17 cellular contexts compared by ENCODE assay signal in the genomic region with DNA sequence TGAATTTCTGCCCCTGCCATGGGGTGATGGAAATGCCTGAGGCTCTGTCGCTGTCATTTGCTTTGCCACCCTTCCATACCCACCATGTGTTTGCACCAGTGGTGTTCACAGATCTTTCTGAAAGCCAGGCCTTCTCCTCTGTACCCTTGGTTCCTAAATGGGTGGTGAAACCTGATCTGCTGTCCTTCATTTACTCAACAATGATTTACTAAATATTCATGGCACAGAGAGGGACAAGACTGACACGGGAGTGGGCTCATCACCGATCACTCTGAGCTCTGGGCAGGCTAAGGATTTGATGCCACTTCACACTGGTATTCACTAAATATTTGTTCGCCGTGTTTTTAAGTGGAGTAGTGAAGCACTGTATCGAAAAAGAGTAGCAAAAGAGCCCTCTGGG. TPM values are rescaled to one million over a fixed set of nuclear protein-coding genes. Genes with fewer than 3 reads are reported as not detected.
A peak's percentile ranks its signal among the peaks of the same experiment; 100 is the strongest.
DNase-seq lines count a peak whose midpoint lies in the region; ATAC-seq, FAIRE-seq and TF ChIP-seq lines count a peak whose summit lies in the region.
"Had no signal": no experiment of that assay in that cellular context is flagged by ENCODE, and none has a peak within 500 bp of the region (broad histone marks: within the 10 kb centered on the region; RNA-seq: fewer than 3 reads in every experiment).

No MANE protein-coding gene starts in this region.

- H3K4me3 Mint-ChIP-seq in activated naive CD4-positive, alpha-beta T cell treated with anti-CD3 and anti-CD28 coated beads, Interleukin-2, amount 50 U/mL, for 24 hours: no peak overlapping the region
- no peak overlapping the region for H3K4me3 Mint-ChIP-seq in neural progenitor cell

- H3K4me1 ChIP-seq in neural progenitor cell (peaks cover 63% of the 10 kb centered on the region), uterus (no peaks in the 10 kb centered on the region)

- peaks cover 67% of the 10 kb centered on the region for H3K4me1 Mint-ChIP-seq in activated naive CD4-positive, alpha-beta T cell treated with anti-CD3 and anti-CD28 coated beads, Interleukin-2, amount 50 U/mL, for 24 hours
- peaks cover 31% of the 10 kb centered on the region for H3K4me1 Mint-ChIP-seq in neural progenitor cell

- H4K20me1 ChIP-seq in neural progenitor cell (ENCODE audit: low read depth): no peaks in the 10 kb centered on the region

- peak overlapping the region; percentile 8 for H3K27ac Mint-ChIP-seq in activated naive CD4-positive, alpha-beta T cell treated with anti-CD3 and anti-CD28 coated beads, Interleukin-2, amount 50 U/mL, for 24 hours
- no peak overlapping the region for H3K27ac Mint-ChIP-seq in neural progenitor cell

- peaks cover 6% of the 10 kb centered on the region for H3K36me3 ChIP-seq in neural progenitor cell
- H3K36me3 ChIP-seq in uterus: no peaks in the 10 kb centered on the region

- H3K27ac ChIP-seq in angular gyrus (ENCODE audit: low read depth, low read length): peak overlapping the region; percentile 58
- H3K27ac ChIP-seq in neural progenitor cell: peak overlapping the region; percentile 96
- peak overlapping the region; percentile 17 to 63 for H3K27ac ChIP-seq in uterus
- H3K27ac ChIP-seq: BLaER1 treated with 17β-estradiol and CSF1 and Interleukin-3, amounts not matched to agents 10 nM and 100 nM; GM23248 had no signal

- H3K9me3 ChIP-seq in neural progenitor cell (ENCODE audit: low read depth) (peaks cover 11% of the 10 kb centered on the region), uterus (no peaks in the 10 kb centered on the region)

- H3K79me2 ChIP-seq in neural progenitor cell (ENCODE audit: low read depth): peaks cover 77% of the 10 kb centered on the region

- TF ChIP-seq POLR2A in uterus (IDR thresholded peaks at IDR 0.05): no peak

- peaks cover 32% of the 10 kb centered on the region for H3K36me3 Mint-ChIP-seq in activated naive CD4-positive, alpha-beta T cell treated with anti-CD3 and anti-CD28 coated beads, Interleukin-2, amount 50 U/mL, for 24 hours
- peaks cover 11% of the 10 kb centered on the region for H3K36me3 Mint-ChIP-seq in neural progenitor cell

- H3K4me3 ChIP-seq in neural progenitor cell: no peak overlapping the region
- no peak overlapping the region for H3K4me3 ChIP-seq in uterus
- H3K4me3 ChIP-seq: BLaER1 treated with 17β-estradiol and CSF1 and Interleukin-3, amounts not matched to agents 10 nM and 100 nM; GM23248 had no signal

- no peak overlapping the region for H2AFZ ChIP-seq in neural progenitor cell (replicated peaks)
- H2AFZ ChIP-seq: GM23248 had no signal

- H3K27me3 ChIP-seq in neural progenitor cell (no peaks in the 10 kb centered on the region), uterus (no peaks in the 10 kb centered on the region)
- H3K27me3 ChIP-seq: BLaER1 treated with 17β-estradiol and CSF1 and Interleukin-3, amounts not matched to agents 10 nM and 100 nM had no signal

- FAIRE-seq in RCC 7860 (lab: Jason Lieb, UNC): no peak
- FAIRE-seq: A204.1, G401.6 had no signal

- intact Hi-C loops in uterus (cut with DNase I; ENCODE audit: low total_unique reads): no loop called here

- no peak for TF ChIP-seq CTCF in neural progenitor cell (IDR thresholded peaks at IDR 0.05)
- no peak for TF ChIP-seq CTCF in uterus (IDR thresholded peaks at IDR 0.05)

- H3F3A ChIP-seq in neural progenitor cell (ENCODE audit: low read depth): peaks cover 33% of the 10 kb centered on the region

- H3K9me3 Mint-ChIP-seq in activated naive CD4-positive, alpha-beta T cell treated with anti-CD3 and anti-CD28 coated beads, Interleukin-2, amount 50 U/mL, for 24 hours: no peaks in the 10 kb centered on the region
- peaks cover 11% of the 10 kb centered on the region for H3K9me3 Mint-ChIP-seq in neural progenitor cell

- ATAC-seq in GM19351 (IDR thresholded peaks at IDR 0.05; ENCODE audit: unreplicated experiment): no peak
- ATAC-seq: Right ventricle myocardium inferior had no signal

- H3K27me3 Mint-ChIP-seq in activated naive CD4-positive, alpha-beta T cell treated with anti-CD3 and anti-CD28 coated beads, Interleukin-2, amount 50 U/mL, for 24 hours: no peaks in the 10 kb centered on the region
- no peaks in the 10 kb centered on the region for H3K27me3 Mint-ChIP-seq in neural progenitor cell (ENCODE audit: insufficient read depth, low read depth)

- no peak overlapping the region for H3K9ac ChIP-seq in neural progenitor cell
- H3K9ac ChIP-seq: BLaER1 treated with 17β-estradiol and CSF1 and Interleukin-3, amounts not matched to agents 10 nM and 100 nM; GM23248 had no signal

- peak overlapping the region; percentile 32 for H3K4me2 ChIP-seq in neural progenitor cell

- no peak for DNase-seq in activated naive CD4-positive, alpha-beta T cell (lab: John Stamatoyannopoulos, UW)
- DNase-seq in neural progenitor cell (ENCODE audit: low spot score): no peak
- no peak for DNase-seq in uterus
- no peak for DNase-seq in RCC 7860 (ENCODE audit: low spot score)
- no peak for DNase-seq in stimulated activated CD4-positive, alpha-beta T cell treated with anti-CD3 and anti-CD28 coated beads, Interleukin-4, amount 100 ng/mL, for 1 hour
- DNase-seq: DND-41, GM23248, KG1, NCI-H1436, NCI-H2029 had no signal

RNA-seq across cellular contexts. Expression of a gene that starts 40.9 kb away (rescaled TPM):
- total RNA-seq in neural progenitor cell (ENCODE audit: low replicate concordance) (28.4 and 37.3 TPM in 2 replicates), uterus (1 to 10 TPM; 1.0 to 9.8 (median 7.6) TPM)

Comparison
In these comparisons a context has a peak if more than half of its experiments do, and no peak if none do; other contexts are left out.
1. H3K27ac ChIP-seq: peak in every context shown above with its lines; median percentile 96 in neural progenitor cell; 58 in angular gyrus; 40 in uterus.